1 cellular context compared by ENCODE assay signal in the genomic region with DNA sequence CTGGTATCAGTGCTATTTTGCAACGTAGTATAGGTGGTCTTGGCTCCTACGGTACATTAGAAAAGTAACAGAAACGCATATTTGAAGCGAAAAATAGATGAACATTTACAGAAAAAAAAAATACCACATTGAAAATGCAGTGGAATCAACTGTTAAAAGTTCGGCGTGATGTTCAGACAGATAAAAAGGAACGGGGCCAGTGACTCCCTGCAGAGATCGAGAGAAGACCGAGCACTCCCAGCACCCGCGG.
TF ChIP-seq lines count a peak whose summit lies in the region.

No MANE protein-coding gene starts in this region.

TF ChIP-seq in endothelial cell of umbilical vein, 7 proteins besides CTCF, POLR2A, EP300 and RAD21:
- TF ChIP-seq JUN (IDR thresholded peaks at IDR 0.05; ENCODE audit: borderline replicate concordance, insufficient read depth, insufficient read length, low read depth) (no peak), MYC (IDR thresholded peaks at IDR 0.05; ENCODE audit: low read depth, low read length) (no peak), EZH2 (IDR thresholded peaks at IDR 0.05; ENCODE audit: borderline replicate concordance, low read depth, low read length, severe bottlenecking) (no peak), POLR2AphosphoS5 (IDR thresholded peaks at IDR 0.05; ENCODE audit: insufficient read depth, low read depth, low read length) (no peak), FOS (IDR thresholded peaks at IDR 0.05; ENCODE audit: borderline replicate concordance, insufficient read depth, low read length) (no peak), GATA2 (IDR thresholded peaks at IDR 0.05; ENCODE audit: insufficient read depth, insufficient read length, low read depth, low read length) (no peak)
- TF ChIP-seq, protein P1, sequence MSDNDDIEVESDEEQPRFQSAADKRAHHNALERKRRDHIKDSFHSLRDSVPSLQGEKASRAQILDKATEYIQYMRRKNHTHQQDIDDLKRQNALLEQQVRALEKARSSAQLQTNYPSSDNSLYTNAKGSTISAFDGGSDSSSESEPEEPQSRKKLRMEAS (IDR thresholded peaks at IDR 0.05; ENCODE audit: insufficient read depth, insufficient read length): no peak
